ENCODE assay signal across 16 cellular contexts in the genomic region with DNA sequence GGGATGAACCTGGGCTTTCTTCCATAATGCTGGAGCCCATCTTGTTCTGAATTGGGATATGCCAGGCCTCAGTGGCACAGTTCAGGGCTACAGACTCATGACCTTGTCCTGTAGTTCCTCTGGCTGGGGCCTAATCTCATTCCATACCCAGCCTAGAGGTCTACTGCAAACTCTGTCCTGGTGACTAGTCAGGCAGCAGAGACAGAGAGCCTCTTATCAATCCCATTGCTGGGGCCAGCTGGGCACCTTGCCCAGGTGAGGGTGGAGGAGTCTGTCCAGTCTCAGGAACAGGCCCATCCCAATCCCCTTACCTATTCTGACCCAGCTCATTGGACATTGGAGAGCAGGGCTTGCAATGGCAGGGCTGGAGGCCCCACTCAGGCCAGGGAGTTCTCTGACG.
"Had no signal": no experiment of that assay in that cellular context is flagged by ENCODE, and none has a peak within 500 bp of the region (broad histone marks: within the 10 kb centered on the region; RNA-seq: fewer than 3 reads in every experiment).

No MANE protein-coding gene starts in this region.

- H3K27ac ChIP-seq: foreskin keratinocyte, neural progenitor cell, sigmoid colon, tibial artery had no signal

- H3K9me3 ChIP-seq: sigmoid colon had no signal

- H3K27me3 ChIP-seq: foreskin keratinocyte, neural progenitor cell, sigmoid colon had no signal

- H3K4me1 ChIP-seq: foreskin keratinocyte, neural progenitor cell, sigmoid colon had no signal

- DNase-seq: activated B cell treated with CpG ODN at 0.5 μM for 24 hours; activated CD4-positive, alpha-beta T cell treated with anti-CD3 and anti-CD28 coated beads for 48 hours; activated CD8-positive, alpha-beta memory T cell treated with anti-CD3 and anti-CD28 coated beads, Interleukin-2, amount 50 U/mL, for 48 hours; activated CD8-positive, alpha-beta T cell treated with anti-CD3 and anti-CD28 coated beads for 36 hours; activated gamma-delta T cell; activated T-cell treated with anti-CD3 and anti-CD28 coated beads, Interleukin-2, amount 50 U/mL, for 72 hours; effector CD8-positive, alpha-beta T cell; foreskin keratinocyte; glutamatergic neuron; midbrain; sigmoid colon; stimulated activated CD4-positive, alpha-beta T cell treated with anti-CD3 and anti-CD28 coated beads, Interleukin-1b, Interleukin-23, amount 100 ng/mL, for 48 hours; tibial artery had no signal

- H3K4me3 ChIP-seq: lung, neural progenitor cell, sigmoid colon, tibial artery had no signal

- H3K36me3 ChIP-seq: neural progenitor cell, sigmoid colon, tibial artery had no signal

- H3K9ac ChIP-seq: neural progenitor cell had no signal

- ATAC-seq: activated CD8-positive, alpha-beta T cell treated with anti-CD3 and anti-CD28 coated beads for 36 hours; activated naive CD4-positive, alpha-beta T cell treated with anti-CD3 and anti-CD28 coated beads, Interleukin-2, amount 50 U/mL, for 72 hours; activated T-cell treated with anti-CD3 and anti-CD28 coated beads, Interleukin-2, amount 50 U/mL, for 72 hours; foreskin keratinocyte had no signal
